8 cellular contexts compared by ENCODE assay signal in the genomic region with DNA sequence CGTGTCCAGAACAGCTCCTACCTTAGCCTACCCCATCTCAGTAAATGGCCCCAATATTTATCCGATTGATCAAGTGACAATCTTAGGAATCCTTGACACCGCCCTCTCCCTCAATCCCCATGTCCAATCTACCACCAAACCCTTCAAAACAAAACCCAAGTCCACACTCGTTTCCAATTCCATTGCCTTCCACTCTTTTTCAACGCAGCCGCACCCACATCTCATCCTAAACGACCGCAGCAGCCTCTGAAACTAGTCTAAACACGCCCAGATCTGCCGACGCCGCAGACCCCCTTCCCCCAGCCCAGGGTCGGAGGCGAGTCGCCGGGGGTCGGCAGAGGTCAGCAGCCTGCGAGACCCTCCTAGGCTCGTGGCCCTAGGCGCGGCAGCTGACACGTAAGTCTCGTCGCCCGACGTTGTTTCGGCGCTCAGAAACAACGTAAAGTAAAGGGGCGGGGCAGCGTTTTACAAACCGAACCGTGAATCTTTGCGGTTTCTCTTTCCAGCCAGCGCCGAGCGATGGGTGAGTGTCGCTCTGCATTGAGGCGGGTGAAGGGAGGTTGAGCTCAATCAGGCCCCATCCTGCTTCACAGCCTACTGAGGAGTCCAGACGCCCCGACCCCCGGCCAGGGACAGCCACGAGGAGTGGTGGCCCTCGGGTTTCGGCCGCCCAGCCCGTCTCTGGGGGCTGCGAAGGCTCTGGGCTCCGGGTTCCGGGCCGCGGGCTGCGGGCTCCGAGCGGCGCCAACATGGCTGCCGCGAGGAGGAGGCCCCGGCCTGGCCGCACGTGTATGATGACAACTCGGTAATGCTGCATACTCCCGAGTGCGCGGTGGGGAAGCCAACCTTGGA. TPM values are rescaled to one million over a fixed set of nuclear protein-coding genes. Genes with fewer than 3 reads are reported as not detected.
DNase-seq lines count a peak whose midpoint lies in the region; ATAC-seq and TF ChIP-seq lines count a peak whose summit lies in the region.

RPS8 (plus strand) TSS at position 463 of the 852 bp plus-strand sequence; CDS start at position 520, 57 bp downstream.

- TF ChIP-seq CTCF in LNCaP clone FGC (IDR thresholded peaks at IDR 0.05; ENCODE audit: control insufficient read depth, extremely low read depth, insufficient read depth) (no peak), fibroblast of pulmonary artery (IDR thresholded peaks at IDR 0.05; ENCODE audit: low read length, missing control alignments) (no peak)

- peak; percentile 90 to 94 for ATAC-seq in natural killer cell treated with Interleukin-12 subunit alpha and Interleukin-12 subunit beta and Interleukin-15 and Interleukin-18, amount 100 ng/mL, for 72 hours

- peak; percentile 94 for DNase-seq in EL
- peak; percentile 71 for DNase-seq in GOT3 (lab: John Stamatoyannopoulos, UW)
- peak; percentile 77 for DNase-seq in LNCaP clone FGC (ENCODE audit: low read depth)
- DNase-seq in RPMI8226: peak; percentile 97
- peak; percentile 86 for DNase-seq in activated T-helper 2 cell treated with anti-CD3 and anti-CD28 coated beads, Interferon-gamma antibody, Interleukin-2, Interleukin-4, amounts not matched to agents 10 μg/mL and 5 μg/mL and 100 μg/mL, durations not matched to agents 14 hours and 24 hours and 36 hours (ENCODE audit: low spot score)
- peak; percentile 94 for DNase-seq in fibroblast of pulmonary artery (ENCODE audit: low read depth)
- DNase-seq in natural killer cell treated with Interleukin-12 subunit alpha and Interleukin-12 subunit beta and Interleukin-15 and Interleukin-18, amount 100 ng/mL, for 72 hours (ENCODE audit: low spot score): peak; percentile 92
- DNase-seq in stimulated activated naive CD4-positive, alpha-beta T cell treated with Interleukin-2 at 50 U/mL for 16 hours (lab: John Stamatoyannopoulos, UW): peak; percentile 89

- peak within 1 kb of the TSS; percentile 98 for H3K4me3 ChIP-seq in LNCaP clone FGC (ENCODE audit: low read depth, low read length)
- H3K4me3 ChIP-seq in fibroblast of pulmonary artery (replicated peaks; ENCODE audit: low read depth, low read length): peak within 1 kb of the TSS; percentile 95

- H3K4me3 Mint-ChIP-seq in activated T-helper 2 cell treated with anti-CD3 and anti-CD28 coated beads, Interferon-gamma antibody, Interleukin-2, Interleukin-4, amounts not matched to agents 10 μg/mL and 5 μg/mL and 100 μg/mL, durations not matched to agents 14 hours and 24 hours and 36 hours (ENCODE audit: low read depth): peak within 1 kb of the TSS; percentile 88
- H3K4me3 Mint-ChIP-seq in natural killer cell treated with Interleukin-12 subunit alpha and Interleukin-12 subunit beta and Interleukin-15 and Interleukin-18, amount 100 ng/mL, for 72 hours: peak within 1 kb of the TSS; percentile 97

- intact Hi-C loops in activated T-helper 2 cell treated with anti-CD3 and anti-CD28 coated beads, Interferon-gamma antibody, Interleukin-2, Interleukin-4, amounts not matched to agents 10 μg/mL and 5 μg/mL and 100 μg/mL, durations not matched to agents 14 hours and 24 hours and 36 hours (cut with micrococcal nuclease): loop anchor here (1.0 to 2.0 kb wide), 3 partner anchors 8 to 45 kb away; partner anchors contain the start of genes KIF2C and RNU5D-1

- H3K36me3 Mint-ChIP-seq in activated T-helper 2 cell treated with anti-CD3 and anti-CD28 coated beads, Interferon-gamma antibody, Interleukin-2, Interleukin-4, amounts not matched to agents 10 μg/mL and 5 μg/mL and 100 μg/mL, durations not matched to agents 14 hours and 24 hours and 36 hours (ENCODE audit: low read depth): peaks cover 52% of the 10 kb centered on the region
- peaks cover 29% of the 10 kb centered on the region for H3K36me3 Mint-ChIP-seq in natural killer cell treated with Interleukin-12 subunit alpha and Interleukin-12 subunit beta and Interleukin-15 and Interleukin-18, amount 100 ng/mL, for 72 hours

- H3K4me1 Mint-ChIP-seq in activated T-helper 2 cell treated with anti-CD3 and anti-CD28 coated beads, Interferon-gamma antibody, Interleukin-2, Interleukin-4, amounts not matched to agents 10 μg/mL and 5 μg/mL and 100 μg/mL, durations not matched to agents 14 hours and 24 hours and 36 hours (ENCODE audit: low read depth): peaks cover 24% of the 10 kb centered on the region
- H3K4me1 Mint-ChIP-seq in natural killer cell treated with Interleukin-12 subunit alpha and Interleukin-12 subunit beta and Interleukin-15 and Interleukin-18, amount 100 ng/mL, for 72 hours (ENCODE audit: low read depth in 2 of 2): peaks cover 30 to 39% of the 10 kb centered on the region in 2 donors

- H3K27ac Mint-ChIP-seq in activated T-helper 2 cell treated with anti-CD3 and anti-CD28 coated beads, Interferon-gamma antibody, Interleukin-2, Interleukin-4, amounts not matched to agents 10 μg/mL and 5 μg/mL and 100 μg/mL, durations not matched to agents 14 hours and 24 hours and 36 hours: peak within 1 kb of the TSS; percentile 93
- H3K27ac Mint-ChIP-seq in natural killer cell treated with Interleukin-12 subunit alpha and Interleukin-12 subunit beta and Interleukin-15 and Interleukin-18, amount 100 ng/mL, for 72 hours: peak within 1 kb of the TSS; percentile 93 to 95

- no peaks in the 10 kb centered on the region for H3K27me3 Mint-ChIP-seq in activated T-helper 2 cell treated with anti-CD3 and anti-CD28 coated beads, Interferon-gamma antibody, Interleukin-2, Interleukin-4, amounts not matched to agents 10 μg/mL and 5 μg/mL and 100 μg/mL, durations not matched to agents 14 hours and 24 hours and 36 hours (ENCODE audit: low read depth)
- H3K27me3 Mint-ChIP-seq in natural killer cell treated with Interleukin-12 subunit alpha and Interleukin-12 subunit beta and Interleukin-15 and Interleukin-18, amount 100 ng/mL, for 72 hours: no peaks in the 10 kb centered on the region

- H3K9me3 Mint-ChIP-seq in activated T-helper 2 cell treated with anti-CD3 and anti-CD28 coated beads, Interferon-gamma antibody, Interleukin-2, Interleukin-4, amounts not matched to agents 10 μg/mL and 5 μg/mL and 100 μg/mL, durations not matched to agents 14 hours and 24 hours and 36 hours: no peaks in the 10 kb centered on the region
- no peaks in the 10 kb centered on the region for H3K9me3 Mint-ChIP-seq in natural killer cell treated with Interleukin-12 subunit alpha and Interleukin-12 subunit beta and Interleukin-15 and Interleukin-18, amount 100 ng/mL, for 72 hours

RNA-seq across cellular contexts. Expression of gene RPS8, which starts in this region (rescaled TPM):
- 2,328 and 2,356 TPM in 2 replicates for total RNA-seq in activated T-helper 2 cell treated with anti-CD3 and anti-CD28 coated beads, Interferon-gamma antibody, Interleukin-2, Interleukin-4, amounts not matched to agents 10 μg/mL and 5 μg/mL and 100 μg/mL, durations not matched to agents 14 hours and 24 hours and 36 hours
- 1,000 to 10,000 TPM; 1,070 to 1,127 TPM for total RNA-seq in natural killer cell treated with Interleukin-12 subunit alpha and Interleukin-12 subunit beta and Interleukin-15 and Interleukin-18, amount 100 ng/mL, for 72 hours

Comparison
In these comparisons a context has a peak if more than half of its experiments do, and no peak if none do; other contexts are left out.
1. Peak in every context shown above with its lines: DNase-seq, ATAC-seq and H3K4me3 ChIP-seq.